Comparison of ENCODE assay signal across 13 cellular contexts in genomic region chr6:101391772-101392560, GRCh38. TPM values are rescaled to one million over a fixed set of nuclear protein-coding genes. Genes with fewer than 3 reads are reported as not detected.
DNase-seq lines count a peak whose midpoint lies in the region; ATAC-seq and TF ChIP-seq lines count a peak whose summit lies in the region.
"Had no signal": no experiment of that assay in that cellular context is flagged by ENCODE, and none has a peak within 500 bp of the region (broad histone marks: within the 10 kb centered on the region; RNA-seq: fewer than 3 reads in every experiment).

No MANE protein-coding gene starts in this region.

- peak; percentile 67 for DNase-seq in AG08395 (ENCODE audit: low spot score)
- DNase-seq in HFF-Myc (ENCODE audit: extremely low read depth, low read depth) = no peak
- peak; percentile 27 for DNase-seq in kidney tubule cell (ENCODE audit: low spot score)
- no peak for DNase-seq in stimulated activated CD4-positive, alpha-beta T cell treated with anti-CD3 and anti-CD28 coated beads, Interleukin-4, amount 100 ng/mL, for 4 hours
- DNase-seq: activated CD8-positive, alpha-beta memory T cell treated with anti-CD3 and anti-CD28 coated beads, Interleukin-2, amount 50 U/mL, for 4 hours; Caco-2; naive thymus-derived CD8-positive, alpha-beta T cell; NCI-H446; transverse colon had no signal

- peak overlapping the region; percentile 85 to 96 (median 92) for H3K4me3 Mint-ChIP-seq in brain
- H3K4me3 Mint-ChIP-seq: naive thymus-derived CD8-positive, alpha-beta T cell had no signal

- H3K27ac Mint-ChIP-seq in brain = peak overlapping the region in 1 of 5 experiments; percentile 69

- H3K27me3 Mint-ChIP-seq in brain = peaks cover 75% of the 10 kb centered on the region

- peak overlapping the region; percentile 55; the same call in 1 of the 2 replicates for H3K4me3 ChIP-seq in HFF-Myc (replicated peaks; ENCODE audit: low read depth, low read length)
- H3K4me3 ChIP-seq: transverse colon had no signal

- no peaks in the 10 kb centered on the region for H3K9me3 Mint-ChIP-seq in brain

- peaks cover 25% of the 10 kb centered on the region for H3K4me1 Mint-ChIP-seq in brain

- H3K36me3 Mint-ChIP-seq in brain = no peaks in the 10 kb centered on the region

- ATAC-seq in HG02884 (IDR thresholded peaks at IDR 0.05; ENCODE audit: unreplicated experiment) (no peak), GM18909 (IDR thresholded peaks at IDR 0.05; ENCODE audit: poor library complexity, unreplicated experiment) (no peak), GM21619 (IDR thresholded peaks at IDR 0.05; ENCODE audit: unreplicated experiment) (no peak)
- ATAC-seq: naive thymus-derived CD8-positive, alpha-beta T cell had no signal

- TF ChIP-seq CTCF in HFF-Myc (IDR thresholded peaks at IDR 0.05; ENCODE audit: low read depth, low read length, missing control alignments) (no peak), brain (conservative IDR thresholded peaks at IDR 0.05) (no peak)

RNA-seq across cellular contexts. Expression of gene GRIK2, which starts 1.5 kb away (rescaled TPM):
- 0.64 TPM for polyA plus RNA-seq in brain (ENCODE audit: insufficient read depth, low read depth, low replicate concordance)
- polyA plus RNA-seq: naive thymus-derived CD8-positive, alpha-beta T cell had no signal

Comparison
In these comparisons a context has a peak if more than half of its experiments do, and no peak if none do; other contexts are left out.
1. DNase-seq: peak in AG08395 (single experiment) and kidney tubule cell (single experiment); none in HFF-Myc (single experiment) and stimulated activated CD4-positive, alpha-beta T cell treated with anti-CD3 and anti-CD28 coated beads, Interleukin-4, amount 100 ng/mL, for 4 hours (0 of 2).